8 cellular contexts compared by ENCODE assay signal in the genomic region with DNA sequence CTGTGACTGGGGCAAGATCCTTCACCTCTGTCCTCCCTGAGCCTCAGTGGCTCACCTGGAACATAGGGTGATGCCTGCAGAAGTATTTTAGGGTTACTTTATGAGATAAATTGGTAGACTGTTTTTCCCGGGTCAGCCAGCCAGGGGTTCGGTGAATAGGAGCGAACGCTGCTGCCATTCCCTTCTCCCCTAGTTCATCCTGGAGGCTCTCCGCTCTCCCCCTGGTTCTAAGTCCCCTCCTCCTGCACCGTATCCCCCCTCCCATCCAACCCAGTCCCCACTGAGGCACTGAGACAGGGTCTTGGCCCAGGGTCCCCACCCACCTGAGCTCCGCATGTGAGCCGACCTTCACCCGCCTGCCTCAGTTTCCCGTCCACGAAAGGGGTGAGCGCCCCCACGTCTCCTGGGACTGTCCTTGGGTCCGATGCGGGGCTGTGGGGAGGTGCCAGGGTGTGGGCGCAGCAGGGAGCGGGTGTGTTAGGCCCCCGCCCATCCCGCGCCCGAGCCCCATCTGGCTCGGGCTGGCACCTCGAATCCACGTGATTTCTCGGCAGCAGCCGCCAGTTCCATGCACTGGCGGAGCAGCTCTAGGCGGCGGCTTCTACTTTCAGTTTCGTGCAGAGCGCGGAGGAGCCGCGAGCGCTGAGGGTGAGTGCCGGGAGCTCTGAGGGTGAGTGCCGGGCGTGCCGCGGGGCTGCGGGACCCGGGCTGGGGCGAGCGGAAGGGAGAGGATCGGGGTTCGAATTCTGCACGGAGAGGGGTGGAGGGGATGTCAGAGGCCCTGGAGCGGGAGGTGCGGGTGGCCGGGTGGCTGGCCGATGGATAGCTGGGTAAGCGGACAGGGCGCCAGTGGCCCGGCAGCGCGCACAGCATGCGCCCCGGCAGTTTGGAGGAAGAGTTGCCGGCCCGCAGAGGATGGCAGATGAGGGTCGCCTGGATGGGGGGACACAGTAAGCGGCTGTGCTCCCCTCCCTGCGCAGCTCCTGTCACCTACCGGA. TPM values are rescaled to one million over a fixed set of nuclear protein-coding genes. Genes with fewer than 3 reads are reported as not detected.
DNase-seq lines count a peak whose midpoint lies in the region; ATAC-seq and TF ChIP-seq lines count a peak whose summit lies in the region.

A gene with protein sequence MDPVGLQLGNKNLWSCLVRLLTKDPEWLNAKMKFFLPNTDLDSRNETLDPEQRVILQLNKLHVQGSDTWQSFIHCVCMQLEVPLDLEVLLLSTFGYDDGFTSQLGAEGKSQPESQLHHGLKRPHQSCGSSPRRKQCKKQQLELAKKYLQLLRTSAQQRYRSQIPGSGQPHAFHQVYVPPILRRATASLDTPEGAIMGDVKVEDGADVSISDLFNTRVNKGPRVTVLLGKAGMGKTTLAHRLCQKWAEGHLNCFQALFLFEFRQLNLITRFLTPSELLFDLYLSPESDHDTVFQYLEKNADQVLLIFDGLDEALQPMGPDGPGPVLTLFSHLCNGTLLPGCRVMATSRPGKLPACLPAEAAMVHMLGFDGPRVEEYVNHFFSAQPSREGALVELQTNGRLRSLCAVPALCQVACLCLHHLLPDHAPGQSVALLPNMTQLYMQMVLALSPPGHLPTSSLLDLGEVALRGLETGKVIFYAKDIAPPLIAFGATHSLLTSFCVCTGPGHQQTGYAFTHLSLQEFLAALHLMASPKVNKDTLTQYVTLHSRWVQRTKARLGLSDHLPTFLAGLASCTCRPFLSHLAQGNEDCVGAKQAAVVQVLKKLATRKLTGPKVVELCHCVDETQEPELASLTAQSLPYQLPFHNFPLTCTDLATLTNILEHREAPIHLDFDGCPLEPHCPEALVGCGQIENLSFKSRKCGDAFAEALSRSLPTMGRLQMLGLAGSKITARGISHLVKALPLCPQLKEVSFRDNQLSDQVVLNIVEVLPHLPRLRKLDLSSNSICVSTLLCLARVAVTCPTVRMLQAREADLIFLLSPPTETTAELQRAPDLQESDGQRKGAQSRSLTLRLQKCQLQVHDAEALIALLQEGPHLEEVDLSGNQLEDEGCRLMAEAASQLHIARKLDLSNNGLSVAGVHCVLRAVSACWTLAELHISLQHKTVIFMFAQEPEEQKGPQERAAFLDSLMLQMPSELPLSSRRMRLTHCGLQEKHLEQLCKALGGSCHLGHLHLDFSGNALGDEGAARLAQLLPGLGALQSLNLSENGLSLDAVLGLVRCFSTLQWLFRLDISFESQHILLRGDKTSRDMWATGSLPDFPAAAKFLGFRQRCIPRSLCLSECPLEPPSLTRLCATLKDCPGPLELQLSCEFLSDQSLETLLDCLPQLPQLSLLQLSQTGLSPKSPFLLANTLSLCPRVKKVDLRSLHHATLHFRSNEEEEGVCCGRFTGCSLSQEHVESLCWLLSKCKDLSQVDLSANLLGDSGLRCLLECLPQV (N-terminal part only) (plus strand): TSS at position 610 of the 998 bp plus-strand sequence. CDS start 31,156 bp downstream, outside the sequence.

- no peaks in the 10 kb centered on the region for H3K79me2 ChIP-seq in PC-9 (ENCODE audit: low read depth)

- H3K27me3 Mint-ChIP-seq in activated T-cell treated with anti-CD3 and anti-CD28 coated beads, Interleukin-2, amount 50 U/mL, for 24 hours, result no peaks in the 10 kb centered on the region

- intact Hi-C loops in PC-9 (cut with micrococcal nuclease; ENCODE audit: unreplicated experiment), result loop anchor here (10.0 kb wide), 1 partner anchor 306 kb away; no protein-coding TSS in a partner anchor

- H3K4me3 Mint-ChIP-seq in activated T-cell treated with anti-CD3 and anti-CD28 coated beads, Interleukin-2, amount 50 U/mL, for 24 hours, result peak within 1 kb of the TSS; percentile 100

- DNase-seq in COLO668 (lab: John Stamatoyannopoulos, UW; ENCODE audit: unreplicated experiment) (peak; percentile 84), HPDE6-E6E7 (ENCODE audit: extremely low spot score) (peak; percentile 97), PC-9 (peak; percentile 74 to 76)
- DNase-seq in activated T-cell treated with anti-CD3 and anti-CD28 coated beads, Interleukin-2, amount 50 U/mL, for 24 hours, result peak; percentile 94
- peak; percentile 74 for DNase-seq in stimulated activated CD8-positive, alpha-beta memory T cell treated with anti-CD3 and anti-CD28 coated beads, Interleukin-7, amount 100 ng/mL, for 24 hours (ENCODE audit: low read depth)

- H3K9me3 ChIP-seq in PC-9 (ENCODE audit: insufficient read depth, low read depth), result no peaks in the 10 kb centered on the region
- no peaks in the 10 kb centered on the region for H3K9me3 ChIP-seq in muscle layer of duodenum (ENCODE audit: control insufficient read depth in 1 of 2, low read length in 2 of 2)

- H3K36me3 Mint-ChIP-seq in activated T-cell treated with anti-CD3 and anti-CD28 coated beads, Interleukin-2, amount 50 U/mL, for 24 hours (ENCODE audit: low read depth), result peaks cover 93% of the 10 kb centered on the region

- peak within 1 kb of the TSS; percentile 66 for H3K4me3 ChIP-seq in PC-9
- peak within 1 kb of the TSS; percentile 72 to 82 for H3K4me3 ChIP-seq in muscle layer of duodenum (ENCODE audit: low read depth in 1 of 2, low read length in 2 of 2)

- POLR2A ChIA-PET in PC-9 (lab: Charles Lee; ENCODE audit: unreplicated experiment), result interaction anchor here (0.9 kb wide), 1 partner anchor 12 kb away, joined by 4 read pairs; no protein-coding TSS in a partner anchor

- no peaks in the 10 kb centered on the region for H3K9me3 Mint-ChIP-seq in activated T-cell treated with anti-CD3 and anti-CD28 coated beads, Interleukin-2, amount 50 U/mL, for 24 hours

- H3K27ac Mint-ChIP-seq in activated T-cell treated with anti-CD3 and anti-CD28 coated beads, Interleukin-2, amount 50 U/mL, for 24 hours, result peak within 1 kb of the TSS; percentile 100

- H3K27me3 ChIP-seq in PC-9 (ENCODE audit: insufficient read depth, low read depth), result no peaks in the 10 kb centered on the region
- H3K27me3 ChIP-seq in muscle layer of duodenum (ENCODE audit: low read depth, low read length), result no peaks in the 10 kb centered on the region

- no peak within 1 kb of the TSS for H3K27ac ChIP-seq in PC-9
- H3K27ac ChIP-seq in muscle layer of duodenum (ENCODE audit: low read length), result peak within 1 kb of the TSS; percentile 82

- peak within 1 kb of the TSS; percentile 82 for H2AFZ ChIP-seq in PC-9

- no peak for TF ChIP-seq CTCF in PC-9 (conservative IDR thresholded peaks at IDR 0.05)

- peak within 1 kb of the TSS; percentile 92 for H3K4me2 ChIP-seq in PC-9

- ATAC-seq in GM19455 (IDR thresholded peaks at IDR 0.05; ENCODE audit: unreplicated experiment) (peak; percentile 62), esophagus mucosa (peak; percentile 85)

- peaks cover 70% of the 10 kb centered on the region for H3K4me1 Mint-ChIP-seq in activated T-cell treated with anti-CD3 and anti-CD28 coated beads, Interleukin-2, amount 50 U/mL, for 24 hours (ENCODE audit: low read depth)

- H3K9me2 ChIP-seq in PC-9 (ENCODE audit: insufficient read depth), result no peaks in the 10 kb centered on the region

- no peaks in the 10 kb centered on the region for H4K20me1 ChIP-seq in PC-9 (ENCODE audit: insufficient read depth)

- H3K4me1 ChIP-seq in PC-9 (replicated peaks; ENCODE audit: insufficient read depth) (peaks cover 30% of the 10 kb centered on the region), muscle layer of duodenum (ENCODE audit: control insufficient read depth in 1 of 2, insufficient read depth in 2 of 2, low read length in 2 of 2) (peaks cover 20 to 28% of the 10 kb centered on the region in 2 donors)

- no peaks in the 10 kb centered on the region for H3K36me3 ChIP-seq in PC-9 (ENCODE audit: low read depth)
- no peaks in the 10 kb centered on the region for H3K36me3 ChIP-seq in muscle layer of duodenum (ENCODE audit: control insufficient read depth in 1 of 2, insufficient read depth in 2 of 2, low read length in 2 of 2)

- no TSS peak for BruUV-seq in PC-9 (replicated peaks; lab: Mats Ljungman, UMichigan)

- CTCF ChIA-PET in PC-9 (lab: Charles Lee), result no interaction called here

- peaks cover 27% of the 10 kb centered on the region; the same call in 1 of the 2 replicates for H3F3A ChIP-seq in PC-9 (ENCODE audit: insufficient read depth, low read depth)

RNA-seq across cellular contexts. Expression of the gene that starts here (rescaled TPM):
- 21.9 and 29.7 TPM in 2 replicates for total RNA-seq in PC-9 (2021)
- 13.0 TPM for total RNA-seq in esophagus mucosa
